23 cellular contexts compared by ENCODE assay signal in genomic region chr7:132200141-132200540, GRCh38.
"Had no signal": no experiment of that assay in that cellular context is flagged by ENCODE, and none has a peak within 500 bp of the region (broad histone marks: within the 10 kb centered on the region; RNA-seq: fewer than 3 reads in every experiment).

No MANE protein-coding gene starts in this region.

- H3K4me1 Mint-ChIP-seq: activated B cell treated with CpG ODN at 0.5 μM for 24 hours; activated CD4-positive, alpha-beta T cell treated with anti-CD3 and anti-CD28 coated beads, Interleukin-2, amount 10 ng/mL, durations not matched to agents 24 days and 14 days; central memory CD8-positive, alpha-beta T cell; T-helper 17 cell had no signal

- H3K27ac Mint-ChIP-seq: activated B cell treated with CpG ODN at 0.5 μM for 24 hours; activated CD4-positive, alpha-beta T cell treated with anti-CD3 and anti-CD28 coated beads, Interleukin-2, amount 10 ng/mL, durations not matched to agents 24 days and 14 days; activated naive CD4-positive, alpha-beta T cell treated with anti-CD3 and anti-CD28 coated beads for 36 hours; activated naive CD8-positive, alpha-beta T cell; T-helper 17 cell had no signal

- DNase-seq: activated B cell treated with CpG ODN at 0.5 μM for 24 hours; activated CD4-positive, alpha-beta T cell treated with anti-CD3 and anti-CD28 coated beads for 1 hour; activated CD4-positive, alpha-beta T cell treated with anti-CD3 and anti-CD28 coated beads, Interleukin-2, amount 10 ng/mL, durations not matched to agents 24 days and 14 days; activated CD4-positive, alpha-beta T cell treated with anti-CD3 and anti-CD28 coated beads, Interleukin-2, amount 50 U/mL, for 48 hours; activated CD8-positive, alpha-beta memory T cell treated with anti-CD3 and anti-CD28 coated beads for 24 hours; activated gamma-delta T cell; activated naive CD4-positive, alpha-beta T cell treated with anti-CD3 and anti-CD28 coated beads for 36 hours; activated T-cell treated with anti-CD3 and anti-CD28 coated beads, Interleukin-2, amount 50 U/mL, for 4 hours; amygdala; Karpas-422; MM.1S; NCI-H146; NCI-H187 treated with DMSO at 0.1 percent for 48 hours; NCI-H2081 treated with DMSO at 0.1 percent for 48 hours; NCI-H446 treated with DMSO at 0.1 percent for 48 hours; NCI-H524 treated with DMSO at 0.1 percent for 48 hours; PC-3; SIG-M5; T-helper 17 cell; T-helper 9 cell had no signal

- H3K9me3 Mint-ChIP-seq: activated B cell treated with CpG ODN at 0.5 μM for 24 hours; activated CD4-positive, alpha-beta T cell treated with anti-CD3 and anti-CD28 coated beads, Interleukin-2, amount 10 ng/mL, durations not matched to agents 24 days and 14 days; activated naive CD4-positive, alpha-beta T cell treated with anti-CD3 and anti-CD28 coated beads for 36 hours; activated T-cell treated with anti-CD3 and anti-CD28 coated beads, Interleukin-2, amount 50 U/mL, for 4 hours; brain; central memory CD8-positive, alpha-beta T cell had no signal

- H3K27me3 Mint-ChIP-seq: activated naive CD8-positive, alpha-beta T cell; brain had no signal

- H3K4me3 Mint-ChIP-seq: activated B cell treated with CpG ODN at 0.5 μM for 24 hours; activated CD4-positive, alpha-beta T cell treated with anti-CD3 and anti-CD28 coated beads, Interleukin-2, amount 10 ng/mL, durations not matched to agents 24 days and 14 days; activated naive CD4-positive, alpha-beta T cell treated with anti-CD3 and anti-CD28 coated beads for 36 hours; activated naive CD8-positive, alpha-beta T cell; activated T-cell treated with anti-CD3 and anti-CD28 coated beads, Interleukin-2, amount 50 U/mL, for 4 hours; brain; central memory CD8-positive, alpha-beta T cell; T-helper 17 cell had no signal

- H3K36me3 Mint-ChIP-seq: activated naive CD8-positive, alpha-beta T cell had no signal
